In genomic region chr1:210257698-210258395, GRCh38 we compare ENCODE assay signal across 12 cellular contexts. TPM values are rescaled to one million over a fixed set of nuclear protein-coding genes. Genes with fewer than 3 reads are reported as not detected.
DNase-seq lines count a peak whose midpoint lies in the region; ATAC-seq and TF ChIP-seq lines count a peak whose summit lies in the region.
"Had no signal": no experiment of that assay in that cellular context is flagged by ENCODE, and none has a peak within 500 bp of the region (broad histone marks: within the 10 kb centered on the region; RNA-seq: fewer than 3 reads in every experiment).

No MANE protein-coding gene starts in this region.

- ATAC-seq in left colon: peak; percentile 71
- no peak for ATAC-seq in activated naive CD4-positive, alpha-beta T cell treated with anti-CD3 and anti-CD28 coated beads, Interleukin-2, amount 50 U/mL, for 72 hours

- H3K36me3 ChIP-seq in breast epithelium (no peaks in the 10 kb centered on the region), thyroid gland (no peaks in the 10 kb centered on the region)

- H3K27ac ChIP-seq in breast epithelium (peak overlapping the region; percentile 62 to 67), thyroid gland (peak overlapping the region; percentile 11 to 66 (median 64))
- H3K27ac ChIP-seq: 22Rv1, SK-N-MC had no signal

- 48 to 60% methylated on average over 11 to 12 of the region's 12 CpGs for WGBS in thyroid gland, 2 donors

- H3K4me3 ChIP-seq in breast epithelium (no peak overlapping the region), thyroid gland (replicated peaks in 1 of 3) (no peak overlapping the region)
- H3K4me3 ChIP-seq: SK-N-MC had no signal

- no peaks in the 10 kb centered on the region for H3K36me3 Mint-ChIP-seq in activated naive CD4-positive, alpha-beta T cell treated with anti-CD3 and anti-CD28 coated beads, Interleukin-2, amount 50 U/mL, for 72 hours

- H3K4me1 ChIP-seq in breast epithelium: peaks cover 12 to 14% of the 10 kb centered on the region in 2 donors
- H3K4me1 ChIP-seq in thyroid gland: peaks cover 14 to 38% of the 10 kb centered on the region in 2 donors

- peak; percentile 38 for DNase-seq in DMS 273 (lab: John Stamatoyannopoulos, UW; ENCODE audit: unreplicated experiment)
- no peak for DNase-seq in DMS 273 treated with DMSO at 0.1 percent for 48 hours (lab: John Stamatoyannopoulos, UW)
- no peak for DNase-seq in breast epithelium (ENCODE audit: low spot score in 2 of 2)
- DNase-seq in left colon: peak in 1 of 2 donors; percentile 35
- DNase-seq in thyroid gland: peak; percentile 76 to 80
- no peak for DNase-seq in GOT3 (lab: John Stamatoyannopoulos, UW)
- DNase-seq in activated naive CD4-positive, alpha-beta T cell treated with anti-CD3 and anti-CD28 coated beads, Interleukin-2, amount 50 U/mL, for 72 hours (ENCODE audit: low spot score in 2 of 2): no peak
- DNase-seq in activated CD8-positive, alpha-beta memory T cell treated with anti-CD3 and anti-CD28 coated beads for 24 hours: no peak
- DNase-seq: activated naive CD4-positive, alpha-beta T cell treated with anti-CD3 and anti-CD28 coated beads, Interleukin-2, amount 50 U/mL, for 16 hours; NCI-H1417 treated with DMSO at 0.1 percent for 48 hours had no signal

- no peak for TF ChIP-seq POLR2A in breast epithelium (IDR thresholded peaks at IDR 0.05)
- peak in 1 of 2 donors; percentile 23 for TF ChIP-seq POLR2A in thyroid gland (IDR thresholded peaks at IDR 0.05)

- H3K9me3 ChIP-seq in breast epithelium (no peaks in the 10 kb centered on the region), thyroid gland (no peaks in the 10 kb centered on the region)

- no peaks in the 10 kb centered on the region for H3K27me3 ChIP-seq in breast epithelium
- H3K27me3 ChIP-seq in thyroid gland: no peaks in the 10 kb centered on the region

- no peaks in the 10 kb centered on the region for H3K9me3 Mint-ChIP-seq in activated naive CD4-positive, alpha-beta T cell treated with anti-CD3 and anti-CD28 coated beads, Interleukin-2, amount 50 U/mL, for 72 hours

- TF ChIP-seq CTCF in breast epithelium (IDR thresholded peaks at IDR 0.05) (no peak), thyroid gland (IDR thresholded peaks at IDR 0.05) (peak in 3 of 6 experiments; percentile 10 to 23 (median 13))

- no peak overlapping the region for H3K27ac Mint-ChIP-seq in activated naive CD4-positive, alpha-beta T cell treated with anti-CD3 and anti-CD28 coated beads, Interleukin-2, amount 50 U/mL, for 72 hours

- intact Hi-C loops in breast epithelium (cut with DNase I; ENCODE audit: low total_unique reads): no loop called here
- intact Hi-C loops in left colon (cut with DNase I, micrococcal nuclease): no loop called here
- intact Hi-C loops in thyroid gland (cut with DNase I): no loop called here

RNA-seq across cellular contexts. Expression of gene SERTAD4, which starts 25.3 kb away (rescaled TPM):
- total RNA-seq in breast epithelium (10 to 100 TPM in 1 of 3 donors, 1 to 10 TPM in 1, under 1 TPM in 1; 0.80 to 47.9 (median 7.9) TPM), left colon (1 to 10 TPM; 5.2 to 5.9 TPM), thyroid gland (1 to 10 TPM; 1.5 to 4.0 (median 3.6) TPM)
- not detected for total RNA-seq in activated naive CD4-positive, alpha-beta T cell treated with anti-CD3 and anti-CD28 coated beads, Interleukin-2, amount 50 U/mL, for 72 hours

Comparison
In these comparisons a context has a peak if more than half of its experiments do, and no peak if none do; other contexts are left out.
1. DNase-seq: peak in DMS 273 (single experiment) and thyroid gland (2 of 2); none in DMS 273 treated with DMSO at 0.1 percent for 48 hours (single experiment), breast epithelium (0 of 2), GOT3 (single experiment), activated naive CD4-positive, alpha-beta T cell treated with anti-CD3 and anti-CD28 coated beads, Interleukin-2, amount 50 U/mL, for 72 hours (0 of 2) and activated CD8-positive, alpha-beta memory T cell treated with anti-CD3 and anti-CD28 coated beads for 24 hours (single experiment).